In genomic region chr5:14250094-14250777, GRCh38 we compare ENCODE assay signal across 8 cellular contexts.
DNase-seq lines count a peak whose midpoint lies in the region; ATAC-seq and TF ChIP-seq lines count a peak whose summit lies in the region.

No MANE protein-coding gene starts in this region.

- no peak for TF ChIP-seq CTCF in fibroblast of lung (conservative IDR thresholded peaks at IDR 0.05 in 1 of 2, IDR thresholded peaks at IDR 0.05 in 1 of 2; ENCODE audit: low read depth in 1 of 2, low read length in 2 of 2)

- H3K27me3 ChIP-seq in fibroblast of lung (ENCODE audit: control insufficient read depth, insufficient read depth, low read length) = no peaks in the 10 kb centered on the region

- peaks cover 3% of the 10 kb centered on the region for H3K4me1 ChIP-seq in fibroblast of lung (ENCODE audit: control insufficient read depth, extremely low read depth, insufficient read depth, low read length)

- H3K27ac ChIP-seq in fibroblast of lung (ENCODE audit: insufficient read depth, low read length) = peak overlapping the region; percentile 63

- peaks cover 3% of the 10 kb centered on the region for H3K36me3 ChIP-seq in fibroblast of lung (ENCODE audit: control insufficient read depth, insufficient read depth, low read length)

- H3K4me3 ChIP-seq in fibroblast of lung (replicated peaks in 1 of 4; ENCODE audit: control extremely low read depth in 1 of 4, insufficient read depth in 1 of 4, low read depth in 3 of 4, low read length in 4 of 4) = no peak overlapping the region

- H3K79me2 ChIP-seq in fibroblast of lung (ENCODE audit: control insufficient read depth, insufficient read depth, low read length) = peaks cover 100% of the 10 kb centered on the region

- peak; percentile 94 for DNase-seq in Ammon's horn (ENCODE audit: low spot score)
- DNase-seq in NOMO-1 treated with DMSO at 0.1 percent for 48 hours (lab: John Stamatoyannopoulos, UW; ENCODE audit: unreplicated experiment) = peak; percentile 80
- DNase-seq in fibroblast of lung (ENCODE audit: low read depth in 2 of 2) = peak; percentile 76 to 92
- DNase-seq in non-pigmented ciliary epithelial cell (ENCODE audit: low read depth) = peak; percentile 71
- DNase-seq in stimulated activated CD8-positive, alpha-beta memory T cell treated with anti-CD3 and anti-CD28 coated beads, Interleukin-4, amount 100 ng/mL, for 48 hours = no peak
- no peak for DNase-seq in activated CD4-positive, alpha-beta T cell treated with anti-CD3 and anti-CD28 coated beads for 1 hour
- no peak for DNase-seq in activated CD4-positive, CD25-positive, alpha-beta regulatory T cell (lab: John Stamatoyannopoulos, UW)

- H2AFZ ChIP-seq in fibroblast of lung (ENCODE audit: low read length) = no peak overlapping the region

- no peak overlapping the region for H3K9ac ChIP-seq in fibroblast of lung (ENCODE audit: insufficient read depth, low read length)

- H3K4me2 ChIP-seq in fibroblast of lung (ENCODE audit: extremely low read depth, insufficient read depth, low read length) = peak overlapping the region; percentile 2

- peak; percentile 4 for ATAC-seq in HG03135 (IDR thresholded peaks at IDR 0.05; ENCODE audit: unreplicated experiment)

- H3K9me3 ChIP-seq in fibroblast of lung (ENCODE audit: control insufficient read depth, insufficient read depth, low read depth, low read length) = no peaks in the 10 kb centered on the region

- H4K20me1 ChIP-seq in fibroblast of lung (ENCODE audit: control insufficient read depth, extremely low read depth, insufficient read depth, low read length) = peaks cover 6% of the 10 kb centered on the region

Comparison
In these comparisons a context has a peak if more than half of its experiments do, and no peak if none do; other contexts are left out.
1. DNase-seq: peak in Ammon's horn (single experiment), NOMO-1 treated with DMSO at 0.1 percent for 48 hours (single experiment), fibroblast of lung (2 of 2) and non-pigmented ciliary epithelial cell (single experiment); none in stimulated activated CD8-positive, alpha-beta memory T cell treated with anti-CD3 and anti-CD28 coated beads, Interleukin-4, amount 100 ng/mL, for 48 hours (single experiment), activated CD4-positive, alpha-beta T cell treated with anti-CD3 and anti-CD28 coated beads for 1 hour (single experiment) and activated CD4-positive, CD25-positive, alpha-beta regulatory T cell (0 of 4).